14 cellular contexts compared by ENCODE assay signal in genomic region chr1:150863765-150864164, GRCh38. TPM values are rescaled to one million over a fixed set of nuclear protein-coding genes. Genes with fewer than 3 reads are reported as not detected.
DNase-seq lines count a peak whose midpoint lies in the region; ATAC-seq and TF ChIP-seq lines count a peak whose summit lies in the region.
"Had no signal": no experiment of that assay in that cellular context is flagged by ENCODE, and none has a peak within 500 bp of the region (broad histone marks: within the 10 kb centered on the region; RNA-seq: fewer than 3 reads in every experiment).

No MANE protein-coding gene starts in this region.

- peaks cover 24% of the 10 kb centered on the region for H3K4me1 Mint-ChIP-seq in activated CD4-positive, alpha-beta T cell treated with anti-CD3 and anti-CD28 coated beads for 36 hours
- H3K4me1 Mint-ChIP-seq in activated naive CD4-positive, alpha-beta T cell treated with anti-CD3 and anti-CD28 coated beads for 36 hours (ENCODE audit: low read depth), result peaks cover 32% of the 10 kb centered on the region
- H3K4me1 Mint-ChIP-seq in chondrocyte (ENCODE audit: low read depth), result no peaks in the 10 kb centered on the region
- H3K4me1 Mint-ChIP-seq: GM23338 had no signal

- no peak for TF ChIP-seq CTCF in chondrocyte (IDR thresholded peaks at IDR 0.05)

- no peaks in the 10 kb centered on the region for H3K27me3 Mint-ChIP-seq in activated CD4-positive, alpha-beta T cell treated with anti-CD3 and anti-CD28 coated beads for 36 hours
- no peaks in the 10 kb centered on the region for H3K27me3 Mint-ChIP-seq in activated naive CD4-positive, alpha-beta T cell treated with anti-CD3 and anti-CD28 coated beads for 36 hours (ENCODE audit: low read depth)
- H3K27me3 Mint-ChIP-seq in chondrocyte (ENCODE audit: low read depth), result no peaks in the 10 kb centered on the region
- H3K27me3 Mint-ChIP-seq: CD4-positive, alpha-beta T cell had no signal

- peaks cover 16% of the 10 kb centered on the region for H3K36me3 Mint-ChIP-seq in activated CD4-positive, alpha-beta T cell treated with anti-CD3 and anti-CD28 coated beads for 36 hours (ENCODE audit: low read depth)
- H3K36me3 Mint-ChIP-seq in activated naive CD4-positive, alpha-beta T cell treated with anti-CD3 and anti-CD28 coated beads, Interleukin-2, amount 50 U/mL, for 72 hours, result peaks cover 0 to 21% of the 10 kb centered on the region in 2 donors
- peaks cover 12% of the 10 kb centered on the region for H3K36me3 Mint-ChIP-seq in activated naive CD4-positive, alpha-beta T cell treated with anti-CD3 and anti-CD28 coated beads for 36 hours (ENCODE audit: low read depth)
- H3K36me3 Mint-ChIP-seq in chondrocyte (ENCODE audit: low read depth), result peaks cover 5% of the 10 kb centered on the region

- H3K9me3 Mint-ChIP-seq in activated CD4-positive, alpha-beta T cell treated with anti-CD3 and anti-CD28 coated beads for 36 hours (ENCODE audit: low read depth), result peaks cover 3% of the 10 kb centered on the region
- H3K9me3 Mint-ChIP-seq in activated naive CD4-positive, alpha-beta T cell treated with anti-CD3 and anti-CD28 coated beads, Interleukin-2, amount 50 U/mL, for 72 hours, result peaks cover 0 to 10% of the 10 kb centered on the region in 2 donors
- no peaks in the 10 kb centered on the region for H3K9me3 Mint-ChIP-seq in activated naive CD4-positive, alpha-beta T cell treated with anti-CD3 and anti-CD28 coated beads for 36 hours
- no peaks in the 10 kb centered on the region for H3K9me3 Mint-ChIP-seq in chondrocyte (ENCODE audit: low read depth)
- H3K9me3 Mint-ChIP-seq: CD4-positive, alpha-beta T cell; GM23338 had no signal

- peak; percentile 61 for ATAC-seq in activated CD4-positive, alpha-beta T cell treated with anti-CD3 and anti-CD28 coated beads for 36 hours
- peak; percentile 50 to 82 for ATAC-seq in activated naive CD4-positive, alpha-beta T cell treated with anti-CD3 and anti-CD28 coated beads, Interleukin-2, amount 50 U/mL, for 72 hours
- ATAC-seq: A549, GM23338 had no signal

- intact Hi-C loops in activated CD4-positive, alpha-beta T cell treated with anti-CD3 and anti-CD28 coated beads for 36 hours (cut with DNase I, micrococcal nuclease), result no loop called here
- intact Hi-C loops in activated naive CD4-positive, alpha-beta T cell treated with anti-CD3 and anti-CD28 coated beads for 36 hours (cut with micrococcal nuclease), result no loop called here

- H3K27ac Mint-ChIP-seq in activated CD4-positive, alpha-beta T cell treated with anti-CD3 and anti-CD28 coated beads for 36 hours, result no peak overlapping the region
- no peak overlapping the region for H3K27ac Mint-ChIP-seq in activated naive CD4-positive, alpha-beta T cell treated with anti-CD3 and anti-CD28 coated beads, Interleukin-2, amount 50 U/mL, for 72 hours
- H3K27ac Mint-ChIP-seq in activated naive CD4-positive, alpha-beta T cell treated with anti-CD3 and anti-CD28 coated beads for 36 hours, result no peak overlapping the region
- peak overlapping the region; percentile 14 for H3K27ac Mint-ChIP-seq in chondrocyte (ENCODE audit: unreplicated experiment)
- H3K27ac Mint-ChIP-seq: CD4-positive, alpha-beta T cell; GM23338 had no signal

- H3K4me3 Mint-ChIP-seq in activated CD4-positive, alpha-beta T cell treated with anti-CD3 and anti-CD28 coated beads for 36 hours, result no peak overlapping the region
- no peak overlapping the region for H3K4me3 Mint-ChIP-seq in activated naive CD4-positive, alpha-beta T cell treated with anti-CD3 and anti-CD28 coated beads for 36 hours
- H3K4me3 Mint-ChIP-seq in chondrocyte (ENCODE audit: unreplicated experiment), result no peak overlapping the region
- H3K4me3 Mint-ChIP-seq: CD4-positive, alpha-beta T cell; GM23338 had no signal

- DNase-seq in activated CD4-positive, alpha-beta T cell treated with anti-CD3 and anti-CD28 coated beads for 36 hours, result no peak
- no peak for DNase-seq in activated CD4-positive, alpha-beta T cell treated with anti-CD3 and anti-CD28 coated beads for 4 hours
- DNase-seq in activated naive CD4-positive, alpha-beta T cell treated with anti-CD3 and anti-CD28 coated beads, Interleukin-2, amount 50 U/mL, for 72 hours (ENCODE audit: low spot score in 2 of 2), result no peak
- no peak for DNase-seq in activated naive CD4-positive, alpha-beta T cell treated with anti-CD3 and anti-CD28 coated beads for 36 hours
- DNase-seq in chondrocyte (ENCODE audit: low spot score) (no peak), SKM-1 treated with dmso at 0.1 percent for 144 hours (lab: John Stamatoyannopoulos, UW; ENCODE audit: unreplicated experiment) (no peak), UCSD-AML1 (lab: John Stamatoyannopoulos, UW; ENCODE audit: unreplicated experiment) (no peak)
- DNase-seq: AML-193; Caco-2; CD4-positive, alpha-beta T cell; HCEC 1CT had no signal

- CTCF ChIA-PET in activated CD4-positive, alpha-beta T cell treated with anti-CD3 and anti-CD28 coated beads for 36 hours (lab: Charles Lee), result no interaction called here
- CTCF ChIA-PET in activated naive CD4-positive, alpha-beta T cell treated with anti-CD3 and anti-CD28 coated beads for 36 hours (lab: Charles Lee), result no interaction called here

- POLR2A ChIA-PET in activated CD4-positive, alpha-beta T cell treated with anti-CD3 and anti-CD28 coated beads for 36 hours (lab: Charles Lee), result no interaction called here

RNA-seq across cellular contexts. Expression of gene ARNT, which starts 12.6 kb away (rescaled TPM):
- 10 to 100 TPM; 30.4 to 35.6 TPM for total RNA-seq in activated CD4-positive, alpha-beta T cell treated with anti-CD3 and anti-CD28 coated beads for 36 hours
- 10 to 100 TPM; 37.0 to 61.1 TPM for total RNA-seq in activated naive CD4-positive, alpha-beta T cell treated with anti-CD3 and anti-CD28 coated beads, Interleukin-2, amount 50 U/mL, for 72 hours
- 10 to 100 TPM; 28.8 to 28.9 TPM for total RNA-seq in activated naive CD4-positive, alpha-beta T cell treated with anti-CD3 and anti-CD28 coated beads for 36 hours
- total RNA-seq in chondrocyte, result 32.6 to 33.3 TPM (median 32.9 TPM) in 3 replicates

RNA-seq across cellular contexts. Expression of gene CTXND2, which starts 23.2 kb away (rescaled TPM):
- total RNA-seq in activated CD4-positive, alpha-beta T cell treated with anti-CD3 and anti-CD28 coated beads for 36 hours, result not detected
- total RNA-seq in activated naive CD4-positive, alpha-beta T cell treated with anti-CD3 and anti-CD28 coated beads, Interleukin-2, amount 50 U/mL, for 72 hours, result not detected
- total RNA-seq in activated naive CD4-positive, alpha-beta T cell treated with anti-CD3 and anti-CD28 coated beads for 36 hours, result not detected
- total RNA-seq in chondrocyte, result not detected in 3 replicates
- total RNA-seq: Caco-2; CD4-positive, alpha-beta T cell; GM23338; HT-29 had no signal

RNA-seq across cellular contexts. Expression of gene CTSK, which starts 55.7 kb away (rescaled TPM):
- total RNA-seq in activated CD4-positive, alpha-beta T cell treated with anti-CD3 and anti-CD28 coated beads for 36 hours, result 1 to 10 TPM; 1.5 to 2.1 TPM
- 1 to 10 TPM; 3.1 to 3.3 TPM for total RNA-seq in activated naive CD4-positive, alpha-beta T cell treated with anti-CD3 and anti-CD28 coated beads, Interleukin-2, amount 50 U/mL, for 72 hours
- under 1 TPM; 0.84 to 0.95 TPM for total RNA-seq in activated naive CD4-positive, alpha-beta T cell treated with anti-CD3 and anti-CD28 coated beads for 36 hours
- 4.9 to 12.4 TPM (median 4.9 TPM) in 3 replicates for total RNA-seq in chondrocyte
